1 cellular context compared by ENCODE assay signal in genomic region chr17:39823407-39824054, GRCh38.
TF ChIP-seq lines count a peak whose summit lies in the region.

No MANE protein-coding gene starts in this region.

TF ChIP-seq in GM23338, 12 proteins besides CTCF, POLR2A, EP300 and RAD21 (continued from another document):
- TF ChIP-seq REST (IDR thresholded peaks at IDR 0.05; ENCODE audit: unreplicated experiment) (no peak), ZNF331 (CRISPR knock-in tag; IDR thresholded peaks at IDR 0.05; ENCODE audit: low read depth) (no peak), EZH2phosphoT487 (IDR thresholded peaks at IDR 0.05; ENCODE audit: unreplicated experiment) (no peak), CREB1 (CRISPR knock-in tag; IDR thresholded peaks at IDR 0.05; ENCODE audit: low read depth) (no peak), ETS1 (IDR thresholded peaks at IDR 0.05) (no peak)
TF ChIP-seq in GM23338: peak in this region for 0.
